Comparison of ENCODE assay signal across 3 cellular contexts in the genomic region with DNA sequence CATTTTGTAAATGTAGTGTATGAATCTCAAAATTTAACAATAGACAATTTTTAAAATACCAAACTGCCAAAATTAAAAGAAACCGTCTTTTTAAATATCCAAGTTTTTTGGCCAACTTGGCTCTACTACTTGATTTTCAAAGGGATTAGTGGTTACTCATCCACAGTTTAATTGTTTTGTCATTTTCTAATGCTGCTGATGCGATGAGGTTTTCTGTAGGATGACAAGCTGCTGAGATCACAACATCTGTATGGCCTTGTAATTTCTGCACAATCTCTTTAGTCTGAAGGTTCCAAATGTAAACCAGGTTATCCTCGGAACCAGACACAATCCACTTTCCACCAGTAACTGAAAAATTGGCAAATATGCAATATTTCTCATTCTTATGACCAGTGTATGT.
TF ChIP-seq lines count a peak whose summit lies in the region.

No MANE protein-coding gene starts in this region.

TF ChIP-seq in SK-N-SH, 30 proteins besides CTCF, POLR2A, EP300 and RAD21:
- TF ChIP-seq GATA2 (CRISPR knock-in tag; IDR thresholded peaks at IDR 0.05) (no peak), FOSL2 (IDR thresholded peaks at IDR 0.05; ENCODE audit: borderline replicate concordance, low read depth) (no peak), FOXM1 (IDR thresholded peaks at IDR 0.05; ENCODE audit: low read depth) (no peak), CHD2 (IDR thresholded peaks at IDR 0.05; ENCODE audit: low read length, partially characterized antibody) (no peak), POLR2AphosphoS5 (IDR thresholded peaks at IDR 0.05; ENCODE audit: low read depth, low read length) (no peak)
- TF ChIP-seq, protein P1, sequence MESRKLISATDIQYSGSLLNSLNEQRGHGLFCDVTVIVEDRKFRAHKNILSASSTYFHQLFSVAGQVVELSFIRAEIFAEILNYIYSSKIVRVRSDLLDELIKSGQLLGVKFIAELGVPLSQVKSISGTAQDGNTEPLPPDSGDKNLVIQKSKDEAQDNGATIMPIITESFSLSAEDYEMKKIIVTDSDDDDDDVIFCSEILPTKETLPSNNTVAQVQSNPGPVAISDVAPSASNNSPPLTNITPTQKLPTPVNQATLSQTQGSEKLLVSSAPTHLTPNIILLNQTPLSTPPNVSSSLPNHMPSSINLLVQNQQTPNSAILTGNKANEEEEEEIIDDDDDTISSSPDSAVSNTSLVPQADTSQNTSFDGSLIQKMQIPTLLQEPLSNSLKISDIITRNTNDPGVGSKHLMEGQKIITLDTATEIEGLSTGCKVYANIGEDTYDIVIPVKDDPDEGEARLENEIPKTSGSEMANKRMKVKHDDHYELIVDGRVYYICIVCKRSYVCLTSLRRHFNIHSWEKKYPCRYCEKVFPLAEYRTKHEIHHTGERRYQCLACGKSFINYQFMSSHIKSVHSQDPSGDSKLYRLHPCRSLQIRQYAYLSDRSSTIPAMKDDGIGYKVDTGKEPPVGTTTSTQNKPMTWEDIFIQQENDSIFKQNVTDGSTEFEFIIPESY (IDR thresholded peaks at IDR 0.05; ENCODE audit: borderline replicate concordance, low read depth): no peak
- TF ChIP-seq, protein P2, sequence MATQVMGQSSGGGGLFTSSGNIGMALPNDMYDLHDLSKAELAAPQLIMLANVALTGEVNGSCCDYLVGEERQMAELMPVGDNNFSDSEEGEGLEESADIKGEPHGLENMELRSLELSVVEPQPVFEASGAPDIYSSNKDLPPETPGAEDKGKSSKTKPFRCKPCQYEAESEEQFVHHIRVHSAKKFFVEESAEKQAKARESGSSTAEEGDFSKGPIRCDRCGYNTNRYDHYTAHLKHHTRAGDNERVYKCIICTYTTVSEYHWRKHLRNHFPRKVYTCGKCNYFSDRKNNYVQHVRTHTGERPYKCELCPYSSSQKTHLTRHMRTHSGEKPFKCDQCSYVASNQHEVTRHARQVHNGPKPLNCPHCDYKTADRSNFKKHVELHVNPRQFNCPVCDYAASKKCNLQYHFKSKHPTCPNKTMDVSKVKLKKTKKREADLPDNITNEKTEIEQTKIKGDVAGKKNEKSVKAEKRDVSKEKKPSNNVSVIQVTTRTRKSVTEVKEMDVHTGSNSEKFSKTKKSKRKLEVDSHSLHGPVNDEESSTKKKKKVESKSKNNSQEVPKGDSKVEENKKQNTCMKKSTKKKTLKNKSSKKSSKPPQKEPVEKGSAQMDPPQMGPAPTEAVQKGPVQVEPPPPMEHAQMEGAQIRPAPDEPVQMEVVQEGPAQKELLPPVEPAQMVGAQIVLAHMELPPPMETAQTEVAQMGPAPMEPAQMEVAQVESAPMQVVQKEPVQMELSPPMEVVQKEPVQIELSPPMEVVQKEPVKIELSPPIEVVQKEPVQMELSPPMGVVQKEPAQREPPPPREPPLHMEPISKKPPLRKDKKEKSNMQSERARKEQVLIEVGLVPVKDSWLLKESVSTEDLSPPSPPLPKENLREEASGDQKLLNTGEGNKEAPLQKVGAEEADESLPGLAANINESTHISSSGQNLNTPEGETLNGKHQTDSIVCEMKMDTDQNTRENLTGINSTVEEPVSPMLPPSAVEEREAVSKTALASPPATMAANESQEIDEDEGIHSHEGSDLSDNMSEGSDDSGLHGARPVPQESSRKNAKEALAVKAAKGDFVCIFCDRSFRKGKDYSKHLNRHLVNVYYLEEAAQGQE (IDR thresholded peaks at IDR 0.05; ENCODE audit: low read depth, low read length): no peak
- TF ChIP-seq, protein P3, sequence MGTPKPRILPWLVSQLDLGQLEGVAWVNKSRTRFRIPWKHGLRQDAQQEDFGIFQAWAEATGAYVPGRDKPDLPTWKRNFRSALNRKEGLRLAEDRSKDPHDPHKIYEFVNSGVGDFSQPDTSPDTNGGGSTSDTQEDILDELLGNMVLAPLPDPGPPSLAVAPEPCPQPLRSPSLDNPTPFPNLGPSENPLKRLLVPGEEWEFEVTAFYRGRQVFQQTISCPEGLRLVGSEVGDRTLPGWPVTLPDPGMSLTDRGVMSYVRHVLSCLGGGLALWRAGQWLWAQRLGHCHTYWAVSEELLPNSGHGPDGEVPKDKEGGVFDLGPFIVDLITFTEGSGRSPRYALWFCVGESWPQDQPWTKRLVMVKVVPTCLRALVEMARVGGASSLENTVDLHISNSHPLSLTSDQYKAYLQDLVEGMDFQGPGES (IDR thresholded peaks at IDR 0.05; ENCODE audit: low read depth, low read length): no peak
TF ChIP-seq in SK-N-SH: peak in this region for 0.

TF ChIP-seq in SK-N-SH treated with all-trans-retinoic acid at 6 μM for 48 hours, 23 proteins besides CTCF, POLR2A, EP300 and RAD21 (continues in another document):
- TF ChIP-seq ARNTL (CRISPR knock-in tag; IDR thresholded peaks at IDR 0.05; ENCODE audit: borderline replicate concordance, low read depth): no peak
- TF ChIP-seq ZC3H10 (CRISPR knock-in tag; IDR thresholded peaks at IDR 0.05): no peak
- TF ChIP-seq, protein P4, sequence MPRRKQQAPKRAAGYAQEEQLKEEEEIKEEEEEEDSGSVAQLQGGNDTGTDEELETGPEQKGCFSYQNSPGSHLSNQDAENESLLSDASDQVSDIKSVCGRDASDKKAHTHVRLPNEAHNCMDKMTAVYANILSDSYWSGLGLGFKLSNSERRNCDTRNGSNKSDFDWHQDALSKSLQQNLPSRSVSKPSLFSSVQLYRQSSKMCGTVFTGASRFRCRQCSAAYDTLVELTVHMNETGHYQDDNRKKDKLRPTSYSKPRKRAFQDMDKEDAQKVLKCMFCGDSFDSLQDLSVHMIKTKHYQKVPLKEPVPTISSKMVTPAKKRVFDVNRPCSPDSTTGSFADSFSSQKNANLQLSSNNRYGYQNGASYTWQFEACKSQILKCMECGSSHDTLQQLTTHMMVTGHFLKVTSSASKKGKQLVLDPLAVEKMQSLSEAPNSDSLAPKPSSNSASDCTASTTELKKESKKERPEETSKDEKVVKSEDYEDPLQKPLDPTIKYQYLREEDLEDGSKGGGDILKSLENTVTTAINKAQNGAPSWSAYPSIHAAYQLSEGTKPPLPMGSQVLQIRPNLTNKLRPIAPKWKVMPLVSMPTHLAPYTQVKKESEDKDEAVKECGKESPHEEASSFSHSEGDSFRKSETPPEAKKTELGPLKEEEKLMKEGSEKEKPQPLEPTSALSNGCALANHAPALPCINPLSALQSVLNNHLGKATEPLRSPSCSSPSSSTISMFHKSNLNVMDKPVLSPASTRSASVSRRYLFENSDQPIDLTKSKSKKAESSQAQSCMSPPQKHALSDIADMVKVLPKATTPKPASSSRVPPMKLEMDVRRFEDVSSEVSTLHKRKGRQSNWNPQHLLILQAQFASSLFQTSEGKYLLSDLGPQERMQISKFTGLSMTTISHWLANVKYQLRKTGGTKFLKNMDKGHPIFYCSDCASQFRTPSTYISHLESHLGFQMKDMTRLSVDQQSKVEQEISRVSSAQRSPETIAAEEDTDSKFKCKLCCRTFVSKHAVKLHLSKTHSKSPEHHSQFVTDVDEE (CRISPR knock-in tag; IDR thresholded peaks at IDR 0.05): no peak
- TF ChIP-seq, protein P5, sequence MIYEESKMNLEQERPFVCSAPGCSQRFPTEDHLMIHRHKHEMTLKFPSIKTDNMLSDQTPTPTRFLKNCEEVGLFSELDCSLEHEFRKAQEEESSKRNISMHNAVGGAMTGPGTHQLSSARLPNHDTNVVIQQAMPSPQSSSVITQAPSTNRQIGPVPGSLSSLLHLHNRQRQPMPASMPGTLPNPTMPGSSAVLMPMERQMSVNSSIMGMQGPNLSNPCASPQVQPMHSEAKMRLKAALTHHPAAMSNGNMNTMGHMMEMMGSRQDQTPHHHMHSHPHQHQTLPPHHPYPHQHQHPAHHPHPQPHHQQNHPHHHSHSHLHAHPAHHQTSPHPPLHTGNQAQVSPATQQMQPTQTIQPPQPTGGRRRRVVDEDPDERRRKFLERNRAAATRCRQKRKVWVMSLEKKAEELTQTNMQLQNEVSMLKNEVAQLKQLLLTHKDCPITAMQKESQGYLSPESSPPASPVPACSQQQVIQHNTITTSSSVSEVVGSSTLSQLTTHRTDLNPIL (CRISPR knock-in tag; IDR thresholded peaks at IDR 0.05; ENCODE audit: low read depth): no peak
- TF ChIP-seq GLIS3 (CRISPR knock-in tag; IDR thresholded peaks at IDR 0.05): no peak
- TF ChIP-seq SNAI2 (CRISPR knock-in tag; IDR thresholded peaks at IDR 0.05): no peak
- no peak for TF ChIP-seq RARB (CRISPR knock-in tag; IDR thresholded peaks at IDR 0.05)
- no peak for TF ChIP-seq OSR1 (CRISPR knock-in tag; IDR thresholded peaks at IDR 0.05)
- TF ChIP-seq, protein P6, sequence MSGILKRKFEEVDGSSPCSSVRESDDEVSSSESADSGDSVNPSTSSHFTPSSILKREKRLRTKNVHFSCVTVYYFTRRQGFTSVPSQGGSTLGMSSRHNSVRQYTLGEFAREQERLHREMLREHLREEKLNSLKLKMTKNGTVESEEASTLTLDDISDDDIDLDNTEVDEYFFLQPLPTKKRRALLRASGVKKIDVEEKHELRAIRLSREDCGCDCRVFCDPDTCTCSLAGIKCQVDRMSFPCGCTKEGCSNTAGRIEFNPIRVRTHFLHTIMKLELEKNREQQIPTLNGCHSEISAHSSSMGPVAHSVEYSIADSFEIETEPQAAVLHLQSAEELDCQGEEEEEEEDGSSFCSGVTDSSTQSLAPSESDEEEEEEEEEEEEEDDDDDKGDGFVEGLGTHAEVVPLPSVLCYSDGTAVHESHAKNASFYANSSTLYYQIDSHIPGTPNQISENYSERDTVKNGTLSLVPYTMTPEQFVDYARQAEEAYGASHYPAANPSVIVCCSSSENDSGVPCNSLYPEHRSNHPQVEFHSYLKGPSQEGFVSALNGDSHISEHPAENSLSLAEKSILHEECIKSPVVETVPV (CRISPR knock-in tag; IDR thresholded peaks at IDR 0.05): no peak
- no peak for TF ChIP-seq ZNF565 (CRISPR knock-in tag; conservative IDR thresholded peaks at IDR 0.05; ENCODE audit: low read depth)
- TF ChIP-seq ESRRG (CRISPR knock-in tag; IDR thresholded peaks at IDR 0.05): no peak

TF ChIP-seq in K562, 482 proteins besides CTCF, POLR2A, EP300 and RAD21:
- TF ChIP-seq ZNF224 (CRISPR knock-in tag; IDR thresholded peaks at IDR 0.05): no peak
- TF ChIP-seq, protein P7, sequence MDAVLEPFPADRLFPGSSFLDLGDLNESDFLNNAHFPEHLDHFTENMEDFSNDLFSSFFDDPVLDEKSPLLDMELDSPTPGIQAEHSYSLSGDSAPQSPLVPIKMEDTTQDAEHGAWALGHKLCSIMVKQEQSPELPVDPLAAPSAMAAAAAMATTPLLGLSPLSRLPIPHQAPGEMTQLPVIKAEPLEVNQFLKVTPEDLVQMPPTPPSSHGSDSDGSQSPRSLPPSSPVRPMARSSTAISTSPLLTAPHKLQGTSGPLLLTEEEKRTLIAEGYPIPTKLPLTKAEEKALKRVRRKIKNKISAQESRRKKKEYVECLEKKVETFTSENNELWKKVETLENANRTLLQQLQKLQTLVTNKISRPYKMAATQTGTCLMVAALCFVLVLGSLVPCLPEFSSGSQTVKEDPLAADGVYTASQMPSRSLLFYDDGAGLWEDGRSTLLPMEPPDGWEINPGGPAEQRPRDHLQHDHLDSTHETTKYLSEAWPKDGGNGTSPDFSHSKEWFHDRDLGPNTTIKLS (IDR thresholded peaks at IDR 0.05; ENCODE audit: borderline replicate concordance, low read depth): no peak
- TF ChIP-seq, protein P8, sequence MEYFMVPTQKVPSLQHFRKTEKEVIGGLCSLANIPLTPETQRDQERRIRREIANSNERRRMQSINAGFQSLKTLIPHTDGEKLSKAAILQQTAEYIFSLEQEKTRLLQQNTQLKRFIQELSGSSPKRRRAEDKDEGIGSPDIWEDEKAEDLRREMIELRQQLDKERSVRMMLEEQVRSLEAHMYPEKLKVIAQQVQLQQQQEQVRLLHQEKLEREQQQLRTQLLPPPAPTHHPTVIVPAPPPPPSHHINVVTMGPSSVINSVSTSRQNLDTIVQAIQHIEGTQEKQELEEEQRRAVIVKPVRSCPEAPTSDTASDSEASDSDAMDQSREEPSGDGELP (CRISPR knock-in tag; IDR thresholded peaks at IDR 0.05; ENCODE audit: borderline replicate concordance): no peak
- no peak for TF ChIP-seq SNRNP70 (optimal IDR thresholded peaks at IDR 0.05; ENCODE audit: low read depth, low read length)
- TF ChIP-seq, protein P9, sequence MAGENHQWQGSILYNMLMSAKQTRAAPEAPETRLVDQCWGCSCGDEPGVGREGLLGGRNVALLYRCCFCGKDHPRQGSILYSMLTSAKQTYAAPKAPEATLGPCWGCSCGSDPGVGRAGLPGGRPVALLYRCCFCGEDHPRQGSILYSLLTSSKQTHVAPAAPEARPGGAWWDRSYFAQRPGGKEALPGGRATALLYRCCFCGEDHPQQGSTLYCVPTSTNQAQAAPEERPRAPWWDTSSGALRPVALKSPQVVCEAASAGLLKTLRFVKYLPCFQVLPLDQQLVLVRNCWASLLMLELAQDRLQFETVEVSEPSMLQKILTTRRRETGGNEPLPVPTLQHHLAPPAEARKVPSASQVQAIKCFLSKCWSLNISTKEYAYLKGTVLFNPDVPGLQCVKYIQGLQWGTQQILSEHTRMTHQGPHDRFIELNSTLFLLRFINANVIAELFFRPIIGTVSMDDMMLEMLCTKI (IDR thresholded peaks at IDR 0.05; ENCODE audit: partially characterized antibody): no peak
- TF ChIP-seq HOXB6 (CRISPR knock-in tag; IDR thresholded peaks at IDR 0.05; ENCODE audit: borderline replicate concordance): no peak
- no peak for TF ChIP-seq NRF1 (conservative IDR thresholded peaks at IDR 0.05 in 1 of 2, IDR thresholded peaks at IDR 0.05 in 1 of 2)
- TF ChIP-seq, protein P10, sequence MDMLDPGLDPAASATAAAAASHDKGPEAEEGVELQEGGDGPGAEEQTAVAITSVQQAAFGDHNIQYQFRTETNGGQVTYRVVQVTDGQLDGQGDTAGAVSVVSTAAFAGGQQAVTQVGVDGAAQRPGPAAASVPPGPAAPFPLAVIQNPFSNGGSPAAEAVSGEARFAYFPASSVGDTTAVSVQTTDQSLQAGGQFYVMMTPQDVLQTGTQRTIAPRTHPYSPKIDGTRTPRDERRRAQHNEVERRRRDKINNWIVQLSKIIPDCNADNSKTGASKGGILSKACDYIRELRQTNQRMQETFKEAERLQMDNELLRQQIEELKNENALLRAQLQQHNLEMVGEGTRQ (CRISPR knock-in tag; IDR thresholded peaks at IDR 0.05): no peak
- no peak for TF ChIP-seq TFAM (CRISPR knock-in tag; conservative IDR thresholded peaks at IDR 0.05)
- TF ChIP-seq, protein P11, sequence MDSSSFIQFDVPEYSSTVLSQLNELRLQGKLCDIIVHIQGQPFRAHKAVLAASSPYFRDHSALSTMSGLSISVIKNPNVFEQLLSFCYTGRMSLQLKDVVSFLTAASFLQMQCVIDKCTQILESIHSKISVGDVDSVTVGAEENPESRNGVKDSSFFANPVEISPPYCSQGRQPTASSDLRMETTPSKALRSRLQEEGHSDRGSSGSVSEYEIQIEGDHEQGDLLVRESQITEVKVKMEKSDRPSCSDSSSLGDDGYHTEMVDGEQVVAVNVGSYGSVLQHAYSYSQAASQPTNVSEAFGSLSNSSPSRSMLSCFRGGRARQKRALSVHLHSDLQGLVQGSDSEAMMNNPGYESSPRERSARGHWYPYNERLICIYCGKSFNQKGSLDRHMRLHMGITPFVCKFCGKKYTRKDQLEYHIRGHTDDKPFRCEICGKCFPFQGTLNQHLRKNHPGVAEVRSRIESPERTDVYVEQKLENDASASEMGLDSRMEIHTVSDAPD (CRISPR knock-in tag; IDR thresholded peaks at IDR 0.05): no peak
- TF ChIP-seq ZNF134 (CRISPR knock-in tag; conservative IDR thresholded peaks at IDR 0.05): no peak
- TF ChIP-seq IFI16 (CRISPR knock-in tag; IDR thresholded peaks at IDR 0.05): no peak
